Comparison of ENCODE assay signal across 8 cellular contexts in the genomic region with DNA sequence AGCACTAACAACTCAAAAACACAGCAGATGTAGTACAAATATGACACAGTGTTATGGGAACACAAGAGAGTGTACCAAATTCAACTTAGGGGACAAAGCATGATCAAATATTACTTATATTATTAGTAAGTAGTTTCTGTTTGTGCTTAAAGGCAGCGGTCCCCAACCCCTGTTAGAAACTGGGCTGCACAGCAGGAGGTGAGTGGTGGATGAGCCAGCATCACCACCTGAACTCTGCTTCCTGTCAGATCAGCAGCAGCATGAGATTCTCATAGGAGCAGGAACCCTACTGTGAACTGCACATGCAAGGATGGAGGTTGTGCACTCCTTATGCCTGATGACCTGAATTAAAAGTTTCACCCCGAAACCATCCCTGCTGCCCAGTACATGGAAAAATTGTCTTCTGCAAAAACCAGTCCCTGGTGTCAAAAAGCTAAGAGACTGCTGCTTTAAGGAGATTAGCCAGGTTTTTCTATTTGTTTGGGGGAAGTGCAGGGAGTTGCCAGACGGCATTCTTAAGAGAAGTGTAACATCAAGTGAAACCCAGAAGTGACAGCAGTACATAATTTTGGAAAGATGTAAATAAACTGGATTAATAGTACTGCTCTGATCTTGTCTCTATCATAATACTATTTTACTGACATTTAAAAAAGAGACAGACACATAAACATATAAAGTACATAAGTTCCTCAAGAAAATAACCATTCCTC. TPM values are rescaled to one million over a fixed set of nuclear protein-coding genes. Genes with fewer than 3 reads are reported as not detected.
DNase-seq lines count a peak whose midpoint lies in the region; ATAC-seq and TF ChIP-seq lines count a peak whose summit lies in the region.

No MANE protein-coding gene starts in this region.

- H3K9me3 Mint-ChIP-seq in glutamatergic neuron (ENCODE audit: unreplicated experiment) = no peaks in the 10 kb centered on the region

- H3K27ac Mint-ChIP-seq in glutamatergic neuron (ENCODE audit: unreplicated experiment) = peak overlapping the region; percentile 13

- peaks cover 7% of the 10 kb centered on the region for H3K4me1 Mint-ChIP-seq in glutamatergic neuron (ENCODE audit: low read depth, unreplicated experiment)

- peak; percentile 61 for ATAC-seq in GM21447 (IDR thresholded peaks at IDR 0.05; ENCODE audit: unreplicated experiment)

- no peaks in the 10 kb centered on the region for H3K4me1 ChIP-seq in HAP-1

- TF ChIP-seq CTCF in glutamatergic neuron (IDR thresholded peaks at IDR 0.05; ENCODE audit: partially characterized antibody, unreplicated experiment) = no peak

- in situ Hi-C loops in HAP-1 (cut with MboI; ENCODE audit: low sequenced_read_pairs) = no loop called here

- no peak overlapping the region for H3K4me3 Mint-ChIP-seq in glutamatergic neuron (ENCODE audit: unreplicated experiment)

- no peaks in the 10 kb centered on the region for H3K27me3 ChIP-seq in HAP-1 (ENCODE audit: low read depth)

- H3K9me3 ChIP-seq in HAP-1 = no peaks in the 10 kb centered on the region

- H3K27me3 Mint-ChIP-seq in glutamatergic neuron (ENCODE audit: unreplicated experiment) = peaks cover 2% of the 10 kb centered on the region

- H3K4me3 ChIP-seq in Jurkat, Clone E6-1 (ENCODE audit: low read length) = no peak overlapping the region
- no peak overlapping the region for H3K4me3 ChIP-seq in HAP-1

- H3K36me3 Mint-ChIP-seq in glutamatergic neuron (ENCODE audit: unreplicated experiment) = no peaks in the 10 kb centered on the region

- peaks cover 48% of the 10 kb centered on the region for H3K36me3 ChIP-seq in HAP-1 (replicated peaks)

- DNase-seq in NCI-H1417 (lab: John Stamatoyannopoulos, UW) (peak in 2 of 3 experiments; percentile 9 to 27), NCI-H1417 treated with DMSO at 0.1 percent for 48 hours (lab: John Stamatoyannopoulos, UW) (no peak), glutamatergic neuron (no peak), GOT3 (lab: John Stamatoyannopoulos, UW) (no peak), NCI-H187 (lab: John Stamatoyannopoulos, UW) (no peak), HAP-1 (ENCODE audit: low spot score in 2 of 2) (no peak)
- DNase-seq in Jurkat, Clone E6-1 (ENCODE audit: low read depth, low spot score) = peak; percentile 47

RNA-seq across cellular contexts. Expression of gene GTF2A1, which starts 26.7 kb away (rescaled TPM):
- 8.0 TPM for polyA plus RNA-seq in Jurkat, Clone E6-1 (2012; ENCODE audit: insufficient read depth, insufficient read length)
- total RNA-seq in glutamatergic neuron (ENCODE audit: unreplicated experiment) = 62.3 TPM

Comparison
In these comparisons a context has a peak if more than half of its experiments do, and no peak if none do; other contexts are left out.
1. DNase-seq: peak in NCI-H1417 (2 of 3) and Jurkat, Clone E6-1 (single experiment); none in NCI-H1417 treated with DMSO at 0.1 percent for 48 hours (single experiment), glutamatergic neuron (single experiment), GOT3 (single experiment), NCI-H187 (0 of 2) and HAP-1 (0 of 2).